Comparison of ENCODE assay signal across 19 cellular contexts in the genomic region with DNA sequence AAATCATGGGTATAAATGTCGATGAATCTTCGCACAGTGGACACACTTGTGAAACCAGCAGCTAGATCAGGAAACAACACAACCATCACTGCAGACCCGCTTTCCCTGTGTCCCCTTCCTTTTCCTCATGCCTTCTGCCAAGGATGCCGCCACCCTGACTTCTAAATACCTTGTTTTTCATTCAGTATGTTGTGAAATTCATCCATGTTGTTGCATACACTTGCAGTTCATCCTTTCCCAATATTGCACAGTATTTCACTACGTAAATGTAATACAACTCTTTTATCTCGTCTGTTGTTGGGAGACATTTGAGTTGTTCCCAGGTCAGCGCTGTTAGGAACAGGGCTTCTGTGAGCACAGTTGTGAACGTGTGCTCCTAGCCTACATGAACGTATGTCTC. TPM values are rescaled to one million over a fixed set of nuclear protein-coding genes. Genes with fewer than 3 reads are reported as not detected.
DNase-seq lines count a peak whose midpoint lies in the region; ATAC-seq and TF ChIP-seq lines count a peak whose summit lies in the region.
"Had no signal": no experiment of that assay in that cellular context is flagged by ENCODE, and none has a peak within 500 bp of the region (broad histone marks: within the 10 kb centered on the region; RNA-seq: fewer than 3 reads in every experiment).

No MANE protein-coding gene starts in this region.

- TF ChIP-seq CTCF in HFFc6 (IDR thresholded peaks at IDR 0.05), result no peak
- TF ChIP-seq CTCF in endothelial cell (IDR thresholded peaks at IDR 0.05; ENCODE audit: unreplicated experiment), result no peak
- no peak for TF ChIP-seq CTCF in nephron (IDR thresholded peaks at IDR 0.05; ENCODE audit: unreplicated experiment in 3 of 3)

- no peaks in the 10 kb centered on the region for H3K79me2 ChIP-seq in Karpas-422 (ENCODE audit: low read length)

- no peaks in the 10 kb centered on the region for H3K36me3 ChIP-seq in Karpas-422 (ENCODE audit: insufficient read depth, low read length)
- H3K36me3 ChIP-seq: HAP-1 had no signal

- peak; percentile 14 for DNase-seq in SIG-M5 treated with dmso at 0.1 percent for 504 hours (lab: John Stamatoyannopoulos, UW; ENCODE audit: unreplicated experiment)
- no peak for DNase-seq in SIG-M5 (lab: John Stamatoyannopoulos, UW)
- no peak for DNase-seq in HFFc6
- no peak for DNase-seq in endothelial cell (ENCODE audit: low spot score)
- no peak for DNase-seq in SHP77 treated with DMSO at 0.1 percent for 48 hours (lab: John Stamatoyannopoulos, UW)
- DNase-seq in Karpas-422, result no peak
- DNase-seq: 8988T; activated CD4-positive, CD25-positive, alpha-beta regulatory T cell; body of pancreas; effector memory CD4-positive, alpha-beta T cell; midbrain; NCI-H187; posterior cingulate gyrus; stimulated activated CD4-positive, alpha-beta T cell treated with anti-CD3 and anti-CD28 coated beads, Interleukin-2, amount 100 ng/mL, for 24 hours; stimulated activated naive CD4-positive, alpha-beta T cell treated with Interleukin-2 at 50 U/mL for 16 hours had no signal

- no peaks in the 10 kb centered on the region for H4K20me1 ChIP-seq in Karpas-422 (ENCODE audit: insufficient read depth, low read depth, low read length)

- H3K9me3 ChIP-seq in Karpas-422 (ENCODE audit: low read length), result no peaks in the 10 kb centered on the region
- H3K9me3 ChIP-seq: body of pancreas, HAP-1 had no signal

- peaks cover 67% of the 10 kb centered on the region for H3K4me1 Mint-ChIP-seq in HFFc6 (ENCODE audit: low read depth)
- peaks cover 48% of the 10 kb centered on the region for H3K4me1 Mint-ChIP-seq in endothelial cell (ENCODE audit: unreplicated experiment)
- peaks cover 27% of the 10 kb centered on the region for H3K4me1 Mint-ChIP-seq in nephron

- H3K27ac Mint-ChIP-seq in HFFc6, result peak overlapping the region; percentile 99
- peak overlapping the region; percentile 36 for H3K27ac Mint-ChIP-seq in endothelial cell (ENCODE audit: unreplicated experiment)
- H3K27ac Mint-ChIP-seq in nephron, result peak overlapping the region in 2 of 3 experiments; percentile 51 to 84

- no peak overlapping the region for H3K27ac ChIP-seq in Karpas-422 (ENCODE audit: low read length)

- no peaks in the 10 kb centered on the region for H3K27me3 ChIP-seq in Karpas-422 (ENCODE audit: low read length)
- H3K27me3 ChIP-seq: body of pancreas had no signal

- H3K4me3 Mint-ChIP-seq in HFFc6 (no peak overlapping the region), endothelial cell (ENCODE audit: unreplicated experiment) (no peak overlapping the region), nephron (no peak overlapping the region)
- H3K4me3 Mint-ChIP-seq: activated naive CD8-positive, alpha-beta T cell had no signal

- no peak overlapping the region for H3K4me2 ChIP-seq in Karpas-422 (ENCODE audit: low read depth, low read length, poor library complexity, severe bottlenecking)

- H2AFZ ChIP-seq in Karpas-422 (ENCODE audit: low read length), result no peak overlapping the region

- H3K9me3 Mint-ChIP-seq in HFFc6 (peaks cover 6% of the 10 kb centered on the region), endothelial cell (ENCODE audit: unreplicated experiment) (no peaks in the 10 kb centered on the region), nephron (peaks cover 3% of the 10 kb centered on the region)

- H3K4me1 ChIP-seq in Karpas-422 (ENCODE audit: low read length), result peaks cover 11% of the 10 kb centered on the region
- H3K4me1 ChIP-seq: HAP-1 had no signal

- H3K27me3 Mint-ChIP-seq in HFFc6 (ENCODE audit: insufficient read depth) (peaks cover 2% of the 10 kb centered on the region), endothelial cell (ENCODE audit: unreplicated experiment) (peaks cover 2% of the 10 kb centered on the region), nephron (ENCODE audit: low read depth) (no peaks in the 10 kb centered on the region)
- H3K27me3 Mint-ChIP-seq: activated naive CD8-positive, alpha-beta T cell had no signal

- peaks cover 11% of the 10 kb centered on the region for H3K36me3 Mint-ChIP-seq in HFFc6 (ENCODE audit: low read depth)
- H3K36me3 Mint-ChIP-seq in endothelial cell (ENCODE audit: low read depth, unreplicated experiment), result peaks cover 3% of the 10 kb centered on the region
- no peaks in the 10 kb centered on the region for H3K36me3 Mint-ChIP-seq in nephron (ENCODE audit: low read depth)

- ATAC-seq in GM18517 (IDR thresholded peaks at IDR 0.05; ENCODE audit: unreplicated experiment), result no peak
- ATAC-seq: body of pancreas had no signal

- H3K4me3 ChIP-seq in Karpas-422 (ENCODE audit: low read length), result no peak overlapping the region
- H3K4me3 ChIP-seq: body of pancreas, HAP-1 had no signal

- H3K9ac ChIP-seq in Karpas-422 (ENCODE audit: low read length), result no peak overlapping the region

- H3K9me2 ChIP-seq in Karpas-422 (replicated peaks; ENCODE audit: insufficient read depth, low read length), result no peaks in the 10 kb centered on the region

RNA-seq across cellular contexts. Expression of a gene that starts 24.2 kb away (rescaled TPM):
- 10 to 100 TPM in 5 of 6 experiments, 1 to 10 TPM in 1; 8.8 to 14.3 (median 12.7) TPM for total RNA-seq in HFFc6 (2021; fragmentation: NEBNext Ultra II Directional; extraction: Animal tissue kit (Norgen Biotek cat#: 25700))
- 86.0 TPM for total RNA-seq in endothelial cell (ENCODE audit: unreplicated experiment)
- 5.4 and 12.8 TPM in 2 replicates for total RNA-seq in Karpas-422 (2014; rRNA removed; shearing (Covaris generic); ENCODE audit: low replicate concordance)

RNA-seq across cellular contexts. Expression of a gene that starts 35.3 kb away (rescaled TPM):
- 10 to 100 TPM; 31.8 to 42.1 (median 38.3) TPM for total RNA-seq in HFFc6 (2021; fragmentation: NEBNext Ultra II Directional; extraction: Animal tissue kit (Norgen Biotek cat#: 25700))
- total RNA-seq in endothelial cell (ENCODE audit: unreplicated experiment), result 35.7 TPM
- total RNA-seq in Karpas-422 (2014; rRNA removed; shearing (Covaris generic); ENCODE audit: low replicate concordance), result 10.9 and 13.7 TPM in 2 replicates

Comparison
In these comparisons a context has a peak if more than half of its experiments do, and no peak if none do; other contexts are left out.
1. H3K27ac Mint-ChIP-seq: peak in every context shown above with its lines; median percentile 99 in HFFc6; 68 in nephron; 36 in endothelial cell.